ENCODE assay signal across 1 cellular context in the genomic region with DNA sequence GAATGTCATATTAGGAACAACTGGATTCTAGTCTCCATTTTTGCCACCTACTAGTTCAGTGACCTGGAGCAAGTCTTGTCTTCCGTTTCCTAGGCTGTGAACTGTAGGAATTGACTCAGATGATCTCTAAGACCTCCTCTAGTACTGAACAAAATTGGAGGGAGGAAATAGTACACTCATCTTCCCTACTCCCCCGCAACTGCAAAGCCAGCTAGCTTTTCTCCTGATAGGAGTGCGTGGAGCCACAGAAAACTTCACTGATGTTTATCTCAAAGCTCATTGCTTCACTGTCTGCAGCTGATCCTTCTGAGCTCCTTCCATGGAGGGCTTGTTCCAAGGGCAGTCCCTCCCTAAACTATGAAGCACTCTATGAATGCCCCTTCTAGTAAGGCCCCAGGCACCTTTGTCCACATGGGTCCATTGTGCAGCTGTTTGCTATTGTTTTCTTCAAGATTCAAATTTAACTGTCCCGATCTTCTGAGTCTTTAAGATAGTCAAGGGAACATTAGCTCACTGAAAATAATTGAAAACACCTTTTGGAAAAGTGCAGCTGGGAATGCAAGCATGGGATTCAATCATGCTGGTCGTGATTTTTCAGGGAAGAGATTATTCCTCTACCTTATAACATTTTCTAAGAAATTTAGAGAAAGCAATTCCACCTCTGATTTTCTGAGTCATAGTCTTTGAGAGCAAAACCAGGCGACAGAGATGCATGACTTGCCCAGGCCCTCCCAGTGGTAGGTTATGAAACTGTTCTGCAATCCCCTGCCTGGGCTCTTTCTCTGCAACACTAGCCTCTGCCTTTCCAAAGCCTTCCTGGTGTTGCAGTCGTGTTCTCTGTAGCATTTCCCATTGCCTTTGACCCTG.
TF ChIP-seq lines count a peak whose summit lies in the region.

No MANE protein-coding gene starts in this region.

TF ChIP-seq in K562, 482 proteins besides CTCF, POLR2A, EP300 and RAD21 (continued from another document and continues in another):
- TF ChIP-seq MYBL2 (IDR thresholded peaks at IDR 0.05; ENCODE audit: low read depth) (0 out of 2 replicates have a peak, but pooled peaks have one; percentile 22), MYBL2 (CRISPR knock-in tag; IDR thresholded peaks at IDR 0.05; ENCODE audit: borderline replicate concordance) (no peak), ZNF444 (CRISPR knock-in tag; IDR thresholded peaks at IDR 0.05) (no peak), MTA2 (IDR thresholded peaks at IDR 0.05; ENCODE audit: low read depth) (0 out of 2 replicates have a peak, but pooled peaks have one; percentile 18), ATF7 (IDR thresholded peaks at IDR 0.05) (peak; percentile 50; the same call in 1 of the 2 replicates), FOSL1 (tag; conservative IDR thresholded peaks at IDR 0.05) (peak; percentile 89), ARID1B (IDR thresholded peaks at IDR 0.05) (peak; percentile 87), SMARCE1 (IDR thresholded peaks at IDR 0.05) (peak; percentile 91), XRCC5 (IDR thresholded peaks at IDR 0.05; ENCODE audit: low read depth, low read length) (no peak), SMARCA4 (IDR thresholded peaks at IDR 0.05) (peak; percentile 88), NR2C2 (CRISPR knock-in tag; IDR thresholded peaks at IDR 0.05) (no peak), NR2C2 (tag; IDR thresholded peaks at IDR 0.05) (peak; percentile 79), NCOA1 (IDR thresholded peaks at IDR 0.05; ENCODE audit: low read depth) (peak; percentile 34; the same call in 1 of the 2 replicates), SMARCC2 (IDR thresholded peaks at IDR 0.05; ENCODE audit: low read depth) (peak; percentile 72), CBFA2T3 (IDR thresholded peaks at IDR 0.05) (peak; percentile 71), FOXM1 (IDR thresholded peaks at IDR 0.05; ENCODE audit: low read depth) (peak; percentile 29; the same call in 1 of the 2 replicates), FOXM1 (CRISPR knock-in tag; IDR thresholded peaks at IDR 0.05; ENCODE audit: low read depth) (no peak), THAP7 (CRISPR knock-in tag; IDR thresholded peaks at IDR 0.05) (no peak), ILF3 (IDR thresholded peaks at IDR 0.05; ENCODE audit: borderline replicate concordance) (0 out of 2 replicates have a peak, but pooled peaks have one; percentile 22), DPF2 (IDR thresholded peaks at IDR 0.05) (peak; percentile 81), LCOR (CRISPR knock-in tag; IDR thresholded peaks at IDR 0.05) (peak; percentile 47; the same call in 1 of the 2 replicates), HDAC1 (IDR thresholded peaks at IDR 0.05) (peak in 1 of 2 experiments; percentile 43; a peak in 1 of 4 replicates), NEUROD1 (IDR thresholded peaks at IDR 0.05; ENCODE audit: borderline replicate concordance, low read depth, low read length, partially characterized antibody) (peak; percentile 17), MCM5 (IDR thresholded peaks at IDR 0.05; ENCODE audit: low read depth) (no peak), ADNP (tag; IDR thresholded peaks at IDR 0.05) (0 out of 2 replicates have a peak, but pooled peaks have one; percentile 23), HNRNPL (IDR thresholded peaks at IDR 0.05; ENCODE audit: low read depth, low read length) (no peak), L3MBTL2 (IDR thresholded peaks at IDR 0.05) (peak; percentile 43), CTBP1 (IDR thresholded peaks at IDR 0.05; ENCODE audit: borderline replicate concordance) (peak; percentile 72; the same call in 1 of the 2 replicates), HDAC2 (IDR thresholded peaks at IDR 0.05) (peak; percentile 69; the same call in 1 of the 2 replicates), CBX1 (IDR thresholded peaks at IDR 0.05; ENCODE audit: low read depth) (no peak), PHB2 (IDR thresholded peaks at IDR 0.05; ENCODE audit: low read depth) (no peak), GATAD2B (IDR thresholded peaks at IDR 0.05; ENCODE audit: borderline replicate concordance) (no peak), SOX6 (IDR thresholded peaks at IDR 0.05) (peak; percentile 74), ZNF766 (CRISPR knock-in tag; conservative IDR thresholded peaks at IDR 0.05) (peak; percentile 63; the same call in 1 of the 2 replicates), SP1 (CRISPR knock-in tag; IDR thresholded peaks at IDR 0.05) (peak; percentile 27; the same call in 1 of the 2 replicates), TRIM24 (IDR thresholded peaks at IDR 0.05) (peak; percentile 63 to 67; a peak in 2 of 4 replicates), ZNF143 (CRISPR knock-in tag; IDR thresholded peaks at IDR 0.05) (no peak), NRF1 (conservative IDR thresholded peaks at IDR 0.05 in 1 of 2, IDR thresholded peaks at IDR 0.05 in 1 of 2) (0 out of 4 replicates have a peak, but pooled peaks of 1 of the 2 experiments have one; percentile 15), TEAD4 (IDR thresholded peaks at IDR 0.05; ENCODE audit: low read length) (peak; percentile 68), TEAD4 (CRISPR knock-in tag; IDR thresholded peaks at IDR 0.05; ENCODE audit: borderline replicate concordance) (no peak), MTA1 (IDR thresholded peaks at IDR 0.05; ENCODE audit: borderline replicate concordance) (0 out of 2 replicates have a peak, but pooled peaks have one; percentile 50), ZNF318 (IDR thresholded peaks at IDR 0.05; ENCODE audit: borderline replicate concordance in 1 of 2, low read depth in 1 of 2) (peak in 1 of 2 experiments; percentile 63; a peak in 1 of 4 replicates), ZNF316 (IDR thresholded peaks at IDR 0.05) (no peak), JUN (IDR thresholded peaks at IDR 0.05; ENCODE audit: borderline replicate concordance, low read depth, low read length) (peak; percentile 79), JUN (CRISPR knock-in tag; IDR thresholded peaks at IDR 0.05; ENCODE audit: borderline replicate concordance) (no peak), ERF (CRISPR knock-in tag; IDR thresholded peaks at IDR 0.05) (no peak), CEBPB (tag; IDR thresholded peaks at IDR 0.05) (peak; percentile 90), CEBPG (CRISPR knock-in tag; IDR thresholded peaks at IDR 0.05) (no peak), CEBPG (tag; conservative IDR thresholded peaks at IDR 0.05 in 1 of 2, IDR thresholded peaks at IDR 0.05 in 1 of 2) (peak; percentile 82 to 91), ARNT (IDR thresholded peaks at IDR 0.05) (no peak), PURB (CRISPR knock-in tag; IDR thresholded peaks at IDR 0.05; ENCODE audit: low read depth) (no peak)
- TF ChIP-seq, protein P1, sequence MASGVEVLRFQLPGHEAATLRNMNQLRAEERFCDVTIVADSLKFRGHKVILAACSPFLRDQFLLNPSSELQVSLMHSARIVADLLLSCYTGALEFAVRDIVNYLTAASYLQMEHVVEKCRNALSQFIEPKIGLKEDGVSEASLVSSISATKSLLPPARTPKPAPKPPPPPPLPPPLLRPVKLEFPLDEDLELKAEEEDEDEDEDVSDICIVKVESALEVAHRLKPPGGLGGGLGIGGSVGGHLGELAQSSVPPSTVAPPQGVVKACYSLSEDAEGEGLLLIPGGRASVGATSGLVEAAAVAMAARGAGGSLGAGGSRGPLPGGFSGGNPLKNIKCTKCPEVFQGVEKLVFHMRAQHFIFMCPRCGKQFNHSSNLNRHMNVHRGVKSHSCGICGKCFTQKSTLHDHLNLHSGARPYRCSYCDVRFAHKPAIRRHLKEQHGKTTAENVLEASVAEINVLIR (CRISPR knock-in tag; IDR thresholded peaks at IDR 0.05) = no peak
- TF ChIP-seq, protein P2, sequence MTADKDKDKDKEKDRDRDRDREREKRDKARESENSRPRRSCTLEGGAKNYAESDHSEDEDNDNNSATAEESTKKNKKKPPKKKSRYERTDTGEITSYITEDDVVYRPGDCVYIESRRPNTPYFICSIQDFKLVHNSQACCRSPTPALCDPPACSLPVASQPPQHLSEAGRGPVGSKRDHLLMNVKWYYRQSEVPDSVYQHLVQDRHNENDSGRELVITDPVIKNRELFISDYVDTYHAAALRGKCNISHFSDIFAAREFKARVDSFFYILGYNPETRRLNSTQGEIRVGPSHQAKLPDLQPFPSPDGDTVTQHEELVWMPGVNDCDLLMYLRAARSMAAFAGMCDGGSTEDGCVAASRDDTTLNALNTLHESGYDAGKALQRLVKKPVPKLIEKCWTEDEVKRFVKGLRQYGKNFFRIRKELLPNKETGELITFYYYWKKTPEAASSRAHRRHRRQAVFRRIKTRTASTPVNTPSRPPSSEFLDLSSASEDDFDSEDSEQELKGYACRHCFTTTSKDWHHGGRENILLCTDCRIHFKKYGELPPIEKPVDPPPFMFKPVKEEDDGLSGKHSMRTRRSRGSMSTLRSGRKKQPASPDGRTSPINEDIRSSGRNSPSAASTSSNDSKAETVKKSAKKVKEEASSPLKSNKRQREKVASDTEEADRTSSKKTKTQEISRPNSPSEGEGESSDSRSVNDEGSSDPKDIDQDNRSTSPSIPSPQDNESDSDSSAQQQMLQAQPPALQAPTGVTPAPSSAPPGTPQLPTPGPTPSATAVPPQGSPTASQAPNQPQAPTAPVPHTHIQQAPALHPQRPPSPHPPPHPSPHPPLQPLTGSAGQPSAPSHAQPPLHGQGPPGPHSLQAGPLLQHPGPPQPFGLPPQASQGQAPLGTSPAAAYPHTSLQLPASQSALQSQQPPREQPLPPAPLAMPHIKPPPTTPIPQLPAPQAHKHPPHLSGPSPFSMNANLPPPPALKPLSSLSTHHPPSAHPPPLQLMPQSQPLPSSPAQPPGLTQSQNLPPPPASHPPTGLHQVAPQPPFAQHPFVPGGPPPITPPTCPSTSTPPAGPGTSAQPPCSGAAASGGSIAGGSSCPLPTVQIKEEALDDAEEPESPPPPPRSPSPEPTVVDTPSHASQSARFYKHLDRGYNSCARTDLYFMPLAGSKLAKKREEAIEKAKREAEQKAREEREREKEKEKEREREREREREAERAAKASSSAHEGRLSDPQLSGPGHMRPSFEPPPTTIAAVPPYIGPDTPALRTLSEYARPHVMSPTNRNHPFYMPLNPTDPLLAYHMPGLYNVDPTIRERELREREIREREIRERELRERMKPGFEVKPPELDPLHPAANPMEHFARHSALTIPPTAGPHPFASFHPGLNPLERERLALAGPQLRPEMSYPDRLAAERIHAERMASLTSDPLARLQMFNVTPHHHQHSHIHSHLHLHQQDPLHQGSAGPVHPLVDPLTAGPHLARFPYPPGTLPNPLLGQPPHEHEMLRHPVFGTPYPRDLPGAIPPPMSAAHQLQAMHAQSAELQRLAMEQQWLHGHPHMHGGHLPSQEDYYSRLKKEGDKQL (CRISPR knock-in tag; IDR thresholded peaks at IDR 0.05; ENCODE audit: borderline replicate concordance) = no peak
